Comparison of ENCODE assay signal across 5 cellular contexts in the genomic region with DNA sequence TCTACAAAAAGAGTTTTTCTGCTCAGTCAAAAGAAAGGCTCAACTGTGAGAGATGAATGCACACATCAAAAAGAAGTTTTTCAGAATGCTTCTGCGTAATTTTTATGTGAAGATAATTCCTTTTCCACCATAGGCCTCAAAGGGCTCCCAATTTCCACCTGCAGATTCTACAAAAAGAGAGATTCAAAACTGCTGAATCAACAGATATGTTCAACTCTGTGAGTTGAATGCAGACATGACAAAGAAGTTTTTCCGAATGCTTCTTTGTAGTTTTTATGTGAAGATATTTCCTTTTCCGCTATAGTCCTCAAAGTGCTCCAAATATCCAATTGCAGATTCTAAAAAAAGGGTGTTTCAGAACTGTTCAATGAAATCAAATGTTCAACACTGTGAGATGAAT.
DNase-seq lines count a peak whose midpoint lies in the region; ATAC-seq, FAIRE-seq and TF ChIP-seq lines count a peak whose summit lies in the region.
"Not testable (repeated sequence)": the region's sequence is repeated elsewhere in the genome, so short reads cannot be mapped to it uniquely, and the experiment has no call there.

No MANE protein-coding gene starts in this region.

- H3K79me2 ChIP-seq in DND-41 (ENCODE audit: insufficient read depth, low read length); K562 (ENCODE audit: control insufficient read depth, insufficient read depth, low read length); HepG2 (ENCODE audit: insufficient read depth, low read length): not testable (repeated sequence)

- in situ Hi-C loops in IMR-90 (cut with MboI; ENCODE audit: low sequenced_read_pairs); K562 (cut with MboI); HepG2 (cut with HindIII; ENCODE audit: extremely low pct_ligation_motif_present, low pct_unique_long_range_greater_than_20kb): not testable (repeated sequence)

- not testable (repeated sequence) for FAIRE-seq in A549 (lab: Jason Lieb, UNC); K562 (lab: Jason Lieb, UNC); HepG2 (lab: Jason Lieb, UNC)

- H2AFZ ChIP-seq in DND-41 (ENCODE audit: low read depth, low read length); IMR-90 (replicated peaks; ENCODE audit: low read length, poor library complexity); K562 (ENCODE audit: low read depth, low read length); HepG2 (ENCODE audit: low read length): not testable (repeated sequence)

- not testable (repeated sequence) for TF ChIP-seq POLR2A in A549 (IDR thresholded peaks at IDR 0.05; ENCODE audit: low read length); IMR-90 (IDR thresholded peaks at IDR 0.05; ENCODE audit: low read depth, low read length); K562 (conservative IDR thresholded peaks at IDR 0.05); HepG2 (IDR thresholded peaks at IDR 0.05; ENCODE audit: insufficient read depth in 1 of 2, low read depth in 2 of 2, low read length in 2 of 2)

- H3K27me3 ChIP-seq in DND-41 (ENCODE audit: insufficient read depth, low read length, poor library complexity); IMR-90 (ENCODE audit: control insufficient read depth, insufficient read depth, low read length); K562 (ENCODE audit: control insufficient read depth in 2 of 2, insufficient read depth in 2 of 2, low read length in 2 of 2); HepG2 (ENCODE audit: control insufficient read depth in 1 of 2, insufficient read depth in 2 of 2, low read length in 2 of 2): not testable (repeated sequence)

- not testable (repeated sequence) for H3K9me1 ChIP-seq in IMR-90 (ENCODE audit: insufficient read depth, low read length); K562 (ENCODE audit: control insufficient read depth, insufficient read depth, low read length)

- not testable (repeated sequence) for H3K56ac ChIP-seq in IMR-90 (ENCODE audit: extremely low read depth, insufficient read depth, low read length)

- not testable (repeated sequence) for H3K9ac ChIP-seq in DND-41 (ENCODE audit: low read depth, low read length); IMR-90 (ENCODE audit: low read depth, low read length); K562 (ENCODE audit: insufficient read depth in 1 of 2, low read depth in 2 of 2, low read length in 2 of 2); HepG2 (ENCODE audit: insufficient read depth, low read depth, low read length)

- not testable (repeated sequence) for H3K79me1 ChIP-seq in IMR-90 (ENCODE audit: low read depth in 1 of 2, low read length in 2 of 2)

- H3K4me1 ChIP-seq in A549; IMR-90 (ENCODE audit: control insufficient read depth, insufficient read depth, low read length); K562 (replicated peaks in 1 of 2; ENCODE audit: control insufficient read depth in 2 of 2, insufficient read depth in 2 of 2, low read length in 2 of 2); HepG2 (ENCODE audit: insufficient read depth, low read length): not testable (repeated sequence)
- H3K4me1 ChIP-seq in DND-41 (ENCODE audit: insufficient read depth, low read length): peaks cover 83% of the 10 kb centered on the region

- TF ChIP-seq CTCF in A549 (IDR thresholded peaks at IDR 0.05); DND-41 (IDR thresholded peaks at IDR 0.05; ENCODE audit: borderline replicate concordance, extremely low read depth, low read length, poor library complexity, severe bottlenecking); IMR-90 (conservative IDR thresholded peaks at IDR 0.05; ENCODE audit: low read depth, low read length); K562 (IDR thresholded peaks at IDR 0.05 in 2 of 3, conservative IDR thresholded peaks at IDR 0.05 in 1 of 3; ENCODE audit: insufficient read depth in 2 of 3, low read depth in 1 of 3, low read length in 3 of 3); HepG2 (CRISPR knock-in tag; IDR thresholded peaks at IDR 0.05): not testable (repeated sequence)

- POLR2A ChIA-PET in A549 (lab: Yijun Ruan, JAX); IMR-90 (lab: Charles Lee; ENCODE audit: unreplicated experiment); K562 (lab: Yijun Ruan, JAX); HepG2 (lab: Yijun Ruan, JAX): not testable (repeated sequence)

- not testable (repeated sequence) for H3K27ac ChIP-seq in A549; IMR-90 (ENCODE audit: insufficient read depth, low read length); K562 (ENCODE audit: extremely low read depth, low read depth, low read length); HepG2 (ENCODE audit: extremely low read length, insufficient read depth, low read length)
- peak overlapping the region; percentile 61 for H3K27ac ChIP-seq in DND-41 (ENCODE audit: low read length)

- intact Hi-C loops in IMR-90 (cut with micrococcal nuclease); K562 (cut with micrococcal nuclease); HepG2 (cut with micrococcal nuclease; ENCODE audit: unreplicated experiment): not testable (repeated sequence)

- H2BK120ac ChIP-seq in IMR-90 (ENCODE audit: low read depth, low read length): not testable (repeated sequence)

- not testable (repeated sequence) for H4K8ac ChIP-seq in IMR-90 (ENCODE audit: low read depth in 2 of 2, low read length in 2 of 2)

- not testable (repeated sequence) for H3K4me2 ChIP-seq in A549; DND-41 (ENCODE audit: insufficient read depth, low read length); IMR-90 (ENCODE audit: low read depth, low read length); K562 (ENCODE audit: insufficient read depth, low read length); HepG2 (ENCODE audit: low read depth, low read length)

- CTCF ChIA-PET in A549 (lab: Yijun Ruan, JAX); IMR-90 (lab: Yijun Ruan, JAX); K562 (lab: Yijun Ruan, JAX; ENCODE audit: low intra/inter-chr PET ratio); HepG2 (lab: Yijun Ruan, JAX; ENCODE audit: low intra/inter-chr PET ratio, low total read pairs): not testable (repeated sequence)

- not testable (repeated sequence) for H3K4ac ChIP-seq in IMR-90 (ENCODE audit: low read depth, low read length)

- dilution Hi-C loops in IMR-90 (cut with HindIII; ENCODE audit: low sequenced_read_pairs, unreplicated experiment): not testable (repeated sequence)

- not testable (repeated sequence) for TF ChIP-seq EP300 in A549 (IDR thresholded peaks at IDR 0.05); K562 (IDR thresholded peaks at IDR 0.05; ENCODE audit: low read length); HepG2 (IDR thresholded peaks at IDR 0.05; ENCODE audit: low read depth in 2 of 2, low read length in 2 of 2); HepG2 (CRISPR knock-in tag; IDR thresholded peaks at IDR 0.05; ENCODE audit: borderline replicate concordance)

- not testable (repeated sequence) for H3K36me3 ChIP-seq in DND-41 (ENCODE audit: insufficient read depth, low read length); IMR-90 (ENCODE audit: control insufficient read depth, insufficient read depth, low read length); K562 (ENCODE audit: control insufficient read depth, insufficient read depth, low read length); HepG2 (replicated peaks in 1 of 2; ENCODE audit: control insufficient read depth in 1 of 2, insufficient read depth in 2 of 2, low read length in 2 of 2)

- not testable (repeated sequence) for DNase-seq in A549 (ENCODE audit: low read depth in 1 of 2, low spot score in 1 of 2); DND-41; IMR-90; K562 (ENCODE audit: extremely low read depth in 1 of 4, low spot score in 3 of 4); HepG2 (ENCODE audit: low spot score)

- H4K5ac ChIP-seq in IMR-90 (ENCODE audit: low read depth, low read length): not testable (repeated sequence)

- 83% methylated on average over 3 of the region's 3 CpGs for WGBS in A549 (ENCODE audit: missing lambda C conversion rate)
- no CpG with 5 or more reads among the region's 3 CpGs for WGBS in IMR-90 (ENCODE audit: extremely low coverage in 2 of 2, insufficient read length in 1 of 2), 2 experiments
- 0% methylated on average over 3 of the region's 3 CpGs for WGBS in K562 (ENCODE audit: insufficient coverage, low coverage, missing lambda C conversion rate)
- WGBS in HepG2 (ENCODE audit: low lambda C conversion rate): 15% methylated on average over 3 of the region's 3 CpGs

- not testable (repeated sequence) for H4K91ac ChIP-seq in IMR-90 (ENCODE audit: insufficient read depth, low read depth, low read length)

- H2BK15ac ChIP-seq in IMR-90 (ENCODE audit: low read depth, low read length): not testable (repeated sequence)

- H3K14ac ChIP-seq in IMR-90 (replicated peaks; ENCODE audit: low read depth, low read length): not testable (repeated sequence)

- H2BK20ac ChIP-seq in IMR-90 (ENCODE audit: low read depth, low read length): not testable (repeated sequence)

- not testable (repeated sequence) for H4K20me1 ChIP-seq in DND-41 (ENCODE audit: insufficient read depth, low read length); IMR-90 (ENCODE audit: insufficient read depth, low read length); K562 (replicated peaks; ENCODE audit: control insufficient read depth, insufficient read depth, low read length); HepG2 (ENCODE audit: insufficient read depth, low read length)

- ATAC-seq in A549; DND-41 (ENCODE audit: insufficient read depth, low read depth); IMR-90 (ENCODE audit: low read depth); K562; HepG2: not testable (repeated sequence)

- H3K4me3 ChIP-seq in A549; DND-41 (ENCODE audit: low read depth in 1 of 2, low read length in 2 of 2); IMR-90 (ENCODE audit: insufficient read depth, low read depth, low read length); K562; HepG2 (replicated peaks in 1 of 3; ENCODE audit: insufficient read depth in 1 of 3, low read depth in 2 of 3, low read length in 3 of 3): not testable (repeated sequence)

- H3K9me3 ChIP-seq in A549; IMR-90 (ENCODE audit: control insufficient read depth, insufficient read depth, low read length); K562 (replicated peaks; ENCODE audit: control insufficient read depth, insufficient read depth, low read depth, low read length): not testable (repeated sequence)
- H3K9me3 ChIP-seq in DND-41 (ENCODE audit: insufficient read depth, low read length, severe bottlenecking): peaks cover 12% of the 10 kb centered on the region
- H3K9me3 ChIP-seq in HepG2 (ENCODE audit: low read length): peaks cover 100% of the 10 kb centered on the region

- not testable (repeated sequence) for TF ChIP-seq RAD21 in A549 (conservative IDR thresholded peaks at IDR 0.05 in 1 of 2, IDR thresholded peaks at IDR 0.05 in 1 of 2); IMR-90 (IDR thresholded peaks at IDR 0.05; ENCODE audit: low read length); K562 (CRISPR knock-in tag; conservative IDR thresholded peaks at IDR 0.05 in 1 of 2, IDR thresholded peaks at IDR 0.05 in 1 of 2); HepG2 (CRISPR knock-in tag; IDR thresholded peaks at IDR 0.05)

- BruUV-seq in IMR-90 (replicated peaks; lab: Mats Ljungman, UMichigan); K562 (replicated peaks; lab: Mats Ljungman, UMichigan); HepG2 (replicated peaks; lab: Mats Ljungman, UMichigan): not testable (repeated sequence)

- not testable (repeated sequence) for H3K18ac ChIP-seq in IMR-90 (ENCODE audit: low read depth, low read length)

- H2AK5ac ChIP-seq in IMR-90 (ENCODE audit: low read depth, low read length): not testable (repeated sequence)

- not testable (repeated sequence) for H2AK9ac ChIP-seq in IMR-90 (replicated peaks; ENCODE audit: low read depth, low read length, poor library complexity)

- H3K23ac ChIP-seq in IMR-90 (ENCODE audit: low read depth, low read length): not testable (repeated sequence)

- not testable (repeated sequence) for H2BK5ac ChIP-seq in IMR-90 (ENCODE audit: low read depth, low read length, poor library complexity, severe bottlenecking)
